Comparison of ENCODE assay signal across 27 cellular contexts in genomic region chr16:1355591-1355990, GRCh38. TPM values are rescaled to one million over a fixed set of nuclear protein-coding genes. Genes with fewer than 3 reads are reported as not detected.
DNase-seq lines count a peak whose midpoint lies in the region; ATAC-seq, FAIRE-seq and TF ChIP-seq lines count a peak whose summit lies in the region.
"Had no signal": no experiment of that assay in that cellular context is flagged by ENCODE, and none has a peak within 500 bp of the region (broad histone marks: within the 10 kb centered on the region; RNA-seq: fewer than 3 reads in every experiment).

No MANE protein-coding gene starts in this region.

- FAIRE-seq in H1 (lab: Jason Lieb, UNC): no peak
- FAIRE-seq: GM12878 had no signal

- TF ChIP-seq CTCF in H1 (IDR thresholded peaks at IDR 0.05; ENCODE audit: control extremely low read depth in 1 of 3, insufficient read depth in 1 of 3, low read depth in 1 of 3, low read length in 3 of 3): no peak

- no peak overlapping the region for H3K9ac ChIP-seq in H1 (replicated peaks in 1 of 4; ENCODE audit: extremely low read depth in 1 of 4, low read depth in 3 of 4, low read length in 3 of 4)

- no peak overlapping the region for H2BK5ac ChIP-seq in H1 (ENCODE audit: low read depth, low read length)

- no peak overlapping the region for H3K4ac ChIP-seq in H1 (replicated peaks; ENCODE audit: insufficient read length, low read depth, low read length)

- H3K23me2 ChIP-seq in H1 (ENCODE audit: low read depth, low read length): peaks cover 14% of the 10 kb centered on the region

- no peak overlapping the region for H2BK15ac ChIP-seq in H1 (ENCODE audit: low read length)

- H3K18ac ChIP-seq in H1 (ENCODE audit: extremely low read depth, low read length): no peak overlapping the region

- H3K79me2 ChIP-seq in H1 (ENCODE audit: control insufficient read depth in 1 of 2, insufficient read depth in 2 of 2, low read length in 2 of 2): peaks cover 0 to 53% of the 10 kb centered on the region in 2 experiments; a peak in 2 of 4 replicates

- H4K5ac ChIP-seq in H1 (ENCODE audit: insufficient read length, low read depth, low read length): no peak overlapping the region

- H3K4me3 ChIP-seq in H1 (ENCODE audit: extremely low read depth in 1 of 4, insufficient read depth in 2 of 4, low read depth in 3 of 4, low read length in 4 of 4): no peak overlapping the region
- H3K4me3 ChIP-seq: GM12878 had no signal

- H3K27me3 ChIP-seq in H1 (replicated peaks in 1 of 4; ENCODE audit: control insufficient read depth in 3 of 4, extremely low read depth in 1 of 4, insufficient read depth in 3 of 4, low read length in 3 of 4): no peaks in the 10 kb centered on the region; a peak in 1 of 7 replicates

- no peak overlapping the region for H4K91ac ChIP-seq in H1 (replicated peaks; ENCODE audit: insufficient read length, low read length)

- no peaks in the 10 kb centered on the region for H3K9me3 ChIP-seq in H1 (ENCODE audit: insufficient read depth in 2 of 2, low read depth in 1 of 2, low read length in 1 of 2)
- H3K9me3 ChIP-seq: Caco-2 had no signal

- H2BK120ac ChIP-seq in H1 (replicated peaks; ENCODE audit: low read depth, low read length): no peak overlapping the region

- DNase-seq in activated naive CD4-positive, alpha-beta T cell treated with anti-CD3 and anti-CD28 coated beads, Interleukin-2, amount 10 ng/mL, durations not matched to agents 7 days and 5 days: no peak
- no peak for DNase-seq in H1 (ENCODE audit: low read depth in 1 of 2, low spot score in 2 of 2)
- no peak for DNase-seq in NCI-H748 (lab: John Stamatoyannopoulos, UW; ENCODE audit: unreplicated experiment)
- DNase-seq: Caco-2; CD8-positive, alpha-beta T cell; DMS 273 treated with DMSO at 0.1 percent for 48 hours; DMS79; EL; GDM1; GOT3; HCEC 1CT; IMR-90; KG1; MM.1S; NCI-H2029; NCI-H446; NCI-H524 treated with DMSO at 0.1 percent for 48 hours; NCI-H82; NK-92 treated with Interleukin-12 subunit alpha and Interleukin-12 subunit beta, amount 100 ng/mL, for 24 hours; PC-3 had no signal

- H4K8ac ChIP-seq in H1 (ENCODE audit: extremely low read depth, insufficient read depth, low read length): 0 out of 2 replicates have a peak overlapping the region, but pooled peaks have one; percentile 79

- H3K79me1 ChIP-seq in H1 (ENCODE audit: low read depth, low read length): peaks cover 25% of the 10 kb centered on the region

- H2AK5ac ChIP-seq in H1 (ENCODE audit: low read depth, low read length): no peak overlapping the region

- no peak overlapping the region for H3K56ac ChIP-seq in H1 (replicated peaks; ENCODE audit: insufficient read length, low read depth, low read length)

- no peak overlapping the region for H3K23ac ChIP-seq in H1 (ENCODE audit: insufficient read length)

- peaks cover 4 to 22% of the 10 kb centered on the region in 2 experiments for H4K20me1 ChIP-seq in H1 (replicated peaks in 1 of 2; ENCODE audit: control insufficient read depth in 1 of 2, insufficient read depth in 2 of 2, low read length in 2 of 2)

- TF ChIP-seq EP300 in H1 (IDR thresholded peaks at IDR 0.05; ENCODE audit: borderline replicate concordance in 1 of 2, low read depth in 2 of 2, low read length in 2 of 2): no peak

- H3K4me1 ChIP-seq in H1 (replicated peaks in 1 of 4; ENCODE audit: control insufficient read depth in 3 of 4, insufficient read depth in 4 of 4, low read length in 3 of 4): peaks cover 0 to 7% (median 4%) of the 10 kb centered on the region in 4 experiments; a peak in 3 of 7 replicates

- H3K14ac ChIP-seq in H1 (ENCODE audit: insufficient read length): no peak overlapping the region

- no peak for ATAC-seq in stimulated activated memory B cell treated with anti-CD40 and anti-IgM and Interleukin-4, amounts not matched to agents 10 μg/mL and 1 μg/mL and 100 μg/mL, for 72 hours
- ATAC-seq in HG03139 (IDR thresholded peaks at IDR 0.05; ENCODE audit: unreplicated experiment): no peak
- ATAC-seq: CD8-positive, alpha-beta T cell; GM12878; PC-3 had no signal

- no peaks in the 10 kb centered on the region for H3K9me3 Mint-ChIP-seq in activated naive CD4-positive, alpha-beta T cell treated with anti-CD3 and anti-CD28 coated beads, Interleukin-2, amount 50 U/mL, for 24 hours
- H3K9me3 Mint-ChIP-seq in activated naive CD4-positive, alpha-beta T cell treated with anti-CD3 and anti-CD28 coated beads, Interleukin-2, amount 10 ng/mL, durations not matched to agents 7 days and 5 days: no peaks in the 10 kb centered on the region
- H3K9me3 Mint-ChIP-seq in stimulated activated memory B cell treated with anti-CD40 and anti-IgM and Interleukin-4, amounts not matched to agents 10 μg/mL and 1 μg/mL and 100 μg/mL, for 72 hours: no peaks in the 10 kb centered on the region
- H3K9me3 Mint-ChIP-seq: CD8-positive, alpha-beta T cell had no signal

- no peaks in the 10 kb centered on the region; a peak in 1 of 8 replicates for H3K36me3 ChIP-seq in H1 (ENCODE audit: control insufficient read depth in 2 of 4, insufficient read depth in 4 of 4, low read length in 3 of 4)

- peak overlapping the region; percentile 59 for H3K27ac Mint-ChIP-seq in activated naive CD4-positive, alpha-beta T cell treated with anti-CD3 and anti-CD28 coated beads, Interleukin-2, amount 50 U/mL, for 24 hours
- H3K27ac Mint-ChIP-seq in activated naive CD4-positive, alpha-beta T cell treated with anti-CD3 and anti-CD28 coated beads, Interleukin-2, amount 10 ng/mL, durations not matched to agents 7 days and 5 days: no peak overlapping the region
- peak overlapping the region; percentile 6 for H3K27ac Mint-ChIP-seq in stimulated activated memory B cell treated with anti-CD40 and anti-IgM and Interleukin-4, amounts not matched to agents 10 μg/mL and 1 μg/mL and 100 μg/mL, for 72 hours
- H3K27ac Mint-ChIP-seq: CD8-positive, alpha-beta T cell had no signal

- no peak overlapping the region for H2BK20ac ChIP-seq in H1 (ENCODE audit: low read length)

- H3K27me3 Mint-ChIP-seq in activated naive CD4-positive, alpha-beta T cell treated with anti-CD3 and anti-CD28 coated beads, Interleukin-2, amount 50 U/mL, for 24 hours: no peaks in the 10 kb centered on the region
- no peaks in the 10 kb centered on the region for H3K27me3 Mint-ChIP-seq in activated naive CD4-positive, alpha-beta T cell treated with anti-CD3 and anti-CD28 coated beads, Interleukin-2, amount 10 ng/mL, durations not matched to agents 7 days and 5 days
- H3K27me3 Mint-ChIP-seq in stimulated activated memory B cell treated with anti-CD40 and anti-IgM and Interleukin-4, amounts not matched to agents 10 μg/mL and 1 μg/mL and 100 μg/mL, for 72 hours: no peaks in the 10 kb centered on the region
- H3K27me3 Mint-ChIP-seq: B cell had no signal

- H3K27ac ChIP-seq in H1 (ENCODE audit: low read depth, low read length): no peak overlapping the region
- H3K27ac ChIP-seq: 22Rv1, C4-2B had no signal

- no peak overlapping the region for H2AFZ ChIP-seq in H1 (ENCODE audit: low read length)

- TF ChIP-seq POLR2A in H1 (IDR thresholded peaks at IDR 0.05; ENCODE audit: control extremely low read depth in 1 of 2, low read depth in 2 of 2, low read length in 2 of 2): no peak

- CTCF ChIA-PET in activated naive CD4-positive, alpha-beta T cell treated with anti-CD3 and anti-CD28 coated beads, Interleukin-2, amount 10 ng/mL, durations not matched to agents 7 days and 5 days (lab: Charles Lee): no interaction called here
- CTCF ChIA-PET in H1 (lab: Charles Lee; ENCODE audit: partially characterized antibody): interaction anchor here (0.8 to 3.5 kb wide), 4 partner anchors 8 to 26 kb away, joined by 4 to 32 read pairs (median 4); no protein-coding TSS in a partner anchor

- H3K4me2 ChIP-seq in H1 (ENCODE audit: insufficient read depth in 1 of 2, low read depth in 2 of 2, low read length in 2 of 2): no peak overlapping the region

- H2BK12ac ChIP-seq in H1 (ENCODE audit: low read depth, low read length): no peak overlapping the region

- 83% methylated on average over 14 of the region's 15 CpGs; no CpG with 5 or more reads in 1 of the 2 experiments for WGBS in H1 (ENCODE audit: extremely low coverage in 1 of 2, insufficient coverage in 1 of 2, insufficient read length in 1 of 2, insufficient replicate concordance in 2 of 2, low coverage in 1 of 2, low lambda C conversion rate in 2 of 2, missing lambda C conversion rate in 1 of 2), 2 experiments

- no peak overlapping the region for H3K4me3 Mint-ChIP-seq in activated naive CD4-positive, alpha-beta T cell treated with anti-CD3 and anti-CD28 coated beads, Interleukin-2, amount 50 U/mL, for 24 hours
- H3K4me3 Mint-ChIP-seq in activated naive CD4-positive, alpha-beta T cell treated with anti-CD3 and anti-CD28 coated beads, Interleukin-2, amount 10 ng/mL, durations not matched to agents 7 days and 5 days: no peak overlapping the region
- no peak overlapping the region for H3K4me3 Mint-ChIP-seq in stimulated activated memory B cell treated with anti-CD40 and anti-IgM and Interleukin-4, amounts not matched to agents 10 μg/mL and 1 μg/mL and 100 μg/mL, for 72 hours
- H3K4me3 Mint-ChIP-seq: B cell; CD8-positive, alpha-beta T cell had no signal

- POLR2A ChIA-PET in H1 (lab: Charles Lee; ENCODE audit: partially characterized antibody): no interaction called here

- peaks cover 22% of the 10 kb centered on the region for H3K4me1 Mint-ChIP-seq in activated naive CD4-positive, alpha-beta T cell treated with anti-CD3 and anti-CD28 coated beads, Interleukin-2, amount 50 U/mL, for 24 hours
- H3K4me1 Mint-ChIP-seq in activated naive CD4-positive, alpha-beta T cell treated with anti-CD3 and anti-CD28 coated beads, Interleukin-2, amount 10 ng/mL, durations not matched to agents 7 days and 5 days: peaks cover 27% of the 10 kb centered on the region
- H3K4me1 Mint-ChIP-seq in stimulated activated memory B cell treated with anti-CD40 and anti-IgM and Interleukin-4, amounts not matched to agents 10 μg/mL and 1 μg/mL and 100 μg/mL, for 72 hours: peaks cover 68% of the 10 kb centered on the region

- no peaks in the 10 kb centered on the region for H3K36me3 Mint-ChIP-seq in activated naive CD4-positive, alpha-beta T cell treated with anti-CD3 and anti-CD28 coated beads, Interleukin-2, amount 50 U/mL, for 24 hours
- peaks cover 5% of the 10 kb centered on the region for H3K36me3 Mint-ChIP-seq in activated naive CD4-positive, alpha-beta T cell treated with anti-CD3 and anti-CD28 coated beads, Interleukin-2, amount 10 ng/mL, durations not matched to agents 7 days and 5 days
- H3K36me3 Mint-ChIP-seq in stimulated activated memory B cell treated with anti-CD40 and anti-IgM and Interleukin-4, amounts not matched to agents 10 μg/mL and 1 μg/mL and 100 μg/mL, for 72 hours: peaks cover 11% of the 10 kb centered on the region

- no peak for TF ChIP-seq RAD21 in H1 (IDR thresholded peaks at IDR 0.05 in 1 of 2, conservative IDR thresholded peaks at IDR 0.05 in 1 of 2; ENCODE audit: low read depth in 2 of 2, low read length in 2 of 2)

RNA-seq across cellular contexts. Expression of gene GNPTG, which starts 3.9 kb away (rescaled TPM):
- total RNA-seq in H1 (2021; fragmentation: NEBNext Ultra II Directional; extraction: Animal tissue kit (Norgen Biotek cat#: 25700)): 25.2 and 26.2 TPM in 2 replicates
- polyA plus RNA-seq in H1 (2011; rRNA removed): 51.2 and 73.3 TPM in 2 replicates
- polyA plus RNA-seq in H1 (2011; cell fraction: cytosol; rRNA removed): 45.7 TPM
- 73.3 TPM for polyA plus RNA-seq in H1 (2011; cell fraction: nucleus; rRNA removed)
- 21.7 to 30.2 TPM (median 28.6 TPM) in 4 replicates for polyA plus RNA-seq in H1 (2012, experiment 1 of 2)
- polyA plus RNA-seq in H1 (2012, experiment 2 of 2): 17.9 TPM
- 22.1 TPM for polyA plus RNA-seq in H1 (2013, experiment 1 of 2)
- 23.7 TPM for polyA plus RNA-seq in H1 (2013, experiment 2 of 2)
- 9.9 and 10.5 TPM in 2 replicates for polyA minus RNA-seq in H1 (2011; rRNA and poly(A)+ RNA removed)
- 9.3 TPM for polyA minus RNA-seq in H1 (2011; cell fraction: cytosol; rRNA and poly(A)+ RNA removed)
- polyA minus RNA-seq in H1 (2011; cell fraction: nucleus; rRNA and poly(A)+ RNA removed): 13.4 TPM

RNA-seq across cellular contexts. Expression of gene TSR3, which starts 3.9 kb away (rescaled TPM):
- 45.9 and 52.3 TPM in 2 replicates for total RNA-seq in H1 (2021; fragmentation: NEBNext Ultra II Directional; extraction: Animal tissue kit (Norgen Biotek cat#: 25700))
- 43.1 and 66.0 TPM in 2 replicates for polyA plus RNA-seq in H1 (2011; rRNA removed)
- 60.3 TPM for polyA plus RNA-seq in H1 (2011; cell fraction: cytosol; rRNA removed)
- 46.0 TPM for polyA plus RNA-seq in H1 (2011; cell fraction: nucleus; rRNA removed)
- 31.8 to 57.4 TPM (median 53.2 TPM) in 4 replicates for polyA plus RNA-seq in H1 (2012, experiment 1 of 2)
- 37.5 TPM for polyA plus RNA-seq in H1 (2012, experiment 2 of 2)
- polyA plus RNA-seq in H1 (2013, experiment 1 of 2): 25.0 TPM
- 26.0 TPM for polyA plus RNA-seq in H1 (2013, experiment 2 of 2)
- polyA minus RNA-seq in H1 (2011; rRNA and poly(A)+ RNA removed): 10.2 and 10.8 TPM in 2 replicates
- polyA minus RNA-seq in H1 (2011; cell fraction: cytosol; rRNA and poly(A)+ RNA removed): 31.2 TPM
- 19.7 TPM for polyA minus RNA-seq in H1 (2011; cell fraction: nucleus; rRNA and poly(A)+ RNA removed)

RNA-seq across cellular contexts. Expression of gene BAIAP3, which starts 22.1 kb away (rescaled TPM):
- total RNA-seq in H1 (2021; fragmentation: NEBNext Ultra II Directional; extraction: Animal tissue kit (Norgen Biotek cat#: 25700)): 6.8 and 7.9 TPM in 2 replicates
- 2.9 and 6.3 TPM in 2 replicates for polyA plus RNA-seq in H1 (2011; rRNA removed)
- polyA plus RNA-seq in H1 (2011; cell fraction: cytosol; rRNA removed): 4.8 TPM
- polyA plus RNA-seq in H1 (2011; cell fraction: nucleus; rRNA removed): 33.8 TPM
- polyA plus RNA-seq in H1 (2012, experiment 1 of 2): 4.5 to 6.4 TPM (median 5.6 TPM) in 4 replicates
- polyA plus RNA-seq in H1 (2012, experiment 2 of 2): 2.6 TPM
- 5.0 TPM for polyA plus RNA-seq in H1 (2013, experiment 1 of 2)
- 3.4 TPM for polyA plus RNA-seq in H1 (2013, experiment 2 of 2)
- 2.0 and 2.1 TPM in 2 replicates for polyA minus RNA-seq in H1 (2011; rRNA and poly(A)+ RNA removed)
- polyA minus RNA-seq in H1 (2011; cell fraction: cytosol; rRNA and poly(A)+ RNA removed): 5.7 TPM
- 11.1 TPM for polyA minus RNA-seq in H1 (2011; cell fraction: nucleus; rRNA and poly(A)+ RNA removed)

RNA-seq across cellular contexts. Expression of gene UBE2I, which starts 46.2 kb away (rescaled TPM):
- total RNA-seq in H1 (2021; fragmentation: NEBNext Ultra II Directional; extraction: Animal tissue kit (Norgen Biotek cat#: 25700)): 268 and 272 TPM in 2 replicates
- 148 and 162 TPM in 2 replicates for polyA plus RNA-seq in H1 (2011; rRNA removed)
- 142 TPM for polyA plus RNA-seq in H1 (2011; cell fraction: cytosol; rRNA removed)
- 143 TPM for polyA plus RNA-seq in H1 (2011; cell fraction: nucleus; rRNA removed)
- 186 to 197 TPM (median 190 TPM) in 4 replicates for polyA plus RNA-seq in H1 (2012, experiment 1 of 2)
- 278 TPM for polyA plus RNA-seq in H1 (2012, experiment 2 of 2)
- 202 TPM for polyA plus RNA-seq in H1 (2013, experiment 1 of 2)
- 204 TPM for polyA plus RNA-seq in H1 (2013, experiment 2 of 2)
- polyA minus RNA-seq in H1 (2011; rRNA and poly(A)+ RNA removed): 87.2 and 89.0 TPM in 2 replicates
- polyA minus RNA-seq in H1 (2011; cell fraction: cytosol; rRNA and poly(A)+ RNA removed): 84.7 TPM
- 99.4 TPM for polyA minus RNA-seq in H1 (2011; cell fraction: nucleus; rRNA and poly(A)+ RNA removed)

RNA-seq across cellular contexts. Expression of gene UNKL, which starts 58.9 kb away (rescaled TPM):
- 31.8 and 32.1 TPM in 2 replicates for total RNA-seq in H1 (2021; fragmentation: NEBNext Ultra II Directional; extraction: Animal tissue kit (Norgen Biotek cat#: 25700))
- 25.1 and 32.0 TPM in 2 replicates for polyA plus RNA-seq in H1 (2011; rRNA removed)
- polyA plus RNA-seq in H1 (2011; cell fraction: cytosol; rRNA removed): 32.1 TPM
- 126 TPM for polyA plus RNA-seq in H1 (2011; cell fraction: nucleus; rRNA removed)
- polyA plus RNA-seq in H1 (2012, experiment 1 of 2): 11.6 to 23.0 TPM (median 17.3 TPM) in 4 replicates
- 8.4 TPM for polyA plus RNA-seq in H1 (2012, experiment 2 of 2)
- 15.8 TPM for polyA plus RNA-seq in H1 (2013, experiment 1 of 2)
- polyA plus RNA-seq in H1 (2013, experiment 2 of 2): 13.7 TPM
- 7.3 and 13.6 TPM in 2 replicates for polyA minus RNA-seq in H1 (2011; rRNA and poly(A)+ RNA removed)
- polyA minus RNA-seq in H1 (2011; cell fraction: cytosol; rRNA and poly(A)+ RNA removed): 30.1 TPM
- 31.8 TPM for polyA minus RNA-seq in H1 (2011; cell fraction: nucleus; rRNA and poly(A)+ RNA removed)
